ENCODE assay signal across 1 cellular context in genomic region chr9:124511891-124512805, GRCh38.
TF ChIP-seq lines count a peak whose summit lies in the region.

No MANE protein-coding gene starts in this region.

TF ChIP-seq in HepG2, 621 proteins besides CTCF, POLR2A, EP300 and RAD21 (continued from another document and continues in another):
- TF ChIP-seq ZNF597 (CRISPR knock-in tag; IDR thresholded peaks at IDR 0.05) (no peak), ZNF44 (CRISPR knock-in tag; IDR thresholded peaks at IDR 0.05) (no peak), KLF15 (CRISPR knock-in tag; IDR thresholded peaks at IDR 0.05; ENCODE audit: borderline replicate concordance) (no peak), CBX1 (IDR thresholded peaks at IDR 0.05; ENCODE audit: low read depth) (no peak), MIER3 (CRISPR knock-in tag; IDR thresholded peaks at IDR 0.05; ENCODE audit: borderline replicate concordance) (no peak), SRY (CRISPR knock-in tag; IDR thresholded peaks at IDR 0.05) (peak; percentile 41; the same call in 1 of the 2 replicates), SRF (IDR thresholded peaks at IDR 0.05; ENCODE audit: low read depth, low read length) (no peak), HMGXB3 (CRISPR knock-in tag; IDR thresholded peaks at IDR 0.05; ENCODE audit: borderline replicate concordance) (no peak), ZNF557 (CRISPR knock-in tag; IDR thresholded peaks at IDR 0.05) (0 out of 2 replicates have a peak, but pooled peaks have one; percentile 50), DDIT3 (CRISPR knock-in tag; IDR thresholded peaks at IDR 0.05) (no peak), NKX3-1 (CRISPR knock-in tag; IDR thresholded peaks at IDR 0.05) (0 out of 2 replicates have a peak, but pooled peaks have one; percentile 41), ETV5 (CRISPR knock-in tag; IDR thresholded peaks at IDR 0.05; ENCODE audit: borderline replicate concordance) (peak; percentile 81; the same call in 1 of the 2 replicates), TBL1XR1 (IDR thresholded peaks at IDR 0.05; ENCODE audit: borderline replicate concordance, low read length, partially characterized antibody) (no peak), TOE1 (CRISPR knock-in tag; IDR thresholded peaks at IDR 0.05) (no peak), ZNF33A (CRISPR knock-in tag; IDR thresholded peaks at IDR 0.05; ENCODE audit: borderline replicate concordance) (no peak), HMGXB4 (CRISPR knock-in tag; IDR thresholded peaks at IDR 0.05; ENCODE audit: borderline replicate concordance in 1 of 2, low read depth in 1 of 2) (0 out of 4 replicates have a peak, but pooled peaks of 1 of the 2 experiments have one; percentile 33), FOXP1 (IDR thresholded peaks at IDR 0.05) (no peak), FOXP1 (CRISPR knock-in tag; IDR thresholded peaks at IDR 0.05) (peak; percentile 35; the same call in 1 of the 2 replicates), KMT2B (CRISPR knock-in tag; IDR thresholded peaks at IDR 0.05) (no peak), CHD4 (IDR thresholded peaks at IDR 0.05; ENCODE audit: borderline replicate concordance, low read length) (peak; percentile 64; the same call in 1 of the 2 replicates), ZNF703 (CRISPR knock-in tag; IDR thresholded peaks at IDR 0.05; ENCODE audit: borderline replicate concordance) (peak; percentile 66; the same call in 1 of the 2 replicates), ZNF839 (CRISPR knock-in tag; IDR thresholded peaks at IDR 0.05; ENCODE audit: borderline replicate concordance) (no peak), FOXC1 (CRISPR knock-in tag; IDR thresholded peaks at IDR 0.05; ENCODE audit: borderline replicate concordance) (no peak; the same call in 1 of the 2 replicates), ZBTB14 (CRISPR knock-in tag; IDR thresholded peaks at IDR 0.05) (no peak), ZFP62 (CRISPR knock-in tag; IDR thresholded peaks at IDR 0.05) (no peak), ARID5B (CRISPR knock-in tag; IDR thresholded peaks at IDR 0.05) (peak; percentile 87), ZNF883 (CRISPR knock-in tag; IDR thresholded peaks at IDR 0.05; ENCODE audit: not compliant biosample characterization) (no peak), ZFYVE20 (CRISPR knock-in tag; IDR thresholded peaks at IDR 0.05; ENCODE audit: borderline replicate concordance, low read depth) (no peak), ZNF501 (CRISPR knock-in tag; IDR thresholded peaks at IDR 0.05) (0 out of 2 replicates have a peak, but pooled peaks have one; percentile 12), THAP7 (CRISPR knock-in tag; IDR thresholded peaks at IDR 0.05) (0 out of 2 replicates have a peak, but pooled peaks have one; percentile 45), ZNF512 (CRISPR knock-in tag; IDR thresholded peaks at IDR 0.05) (peak; percentile 67; the same call in 1 of the 2 replicates), HIVEP1 (CRISPR knock-in tag; IDR thresholded peaks at IDR 0.05) (no peak; the same call in 1 of the 2 replicates), ZNF558 (CRISPR knock-in tag; IDR thresholded peaks at IDR 0.05; ENCODE audit: borderline replicate concordance) (no peak; the same call in 1 of the 2 replicates), ARNT (IDR thresholded peaks at IDR 0.05) (no peak), HMG20A (CRISPR knock-in tag; IDR thresholded peaks at IDR 0.05; ENCODE audit: borderline replicate concordance) (peak; percentile 49; the same call in 1 of the 2 replicates), ZNF772 (CRISPR knock-in tag; IDR thresholded peaks at IDR 0.05) (0 out of 2 replicates have a peak, but pooled peaks have one; percentile 33), ZSCAN12 (CRISPR knock-in tag; IDR thresholded peaks at IDR 0.05) (no peak)
- TF ChIP-seq, protein P1, sequence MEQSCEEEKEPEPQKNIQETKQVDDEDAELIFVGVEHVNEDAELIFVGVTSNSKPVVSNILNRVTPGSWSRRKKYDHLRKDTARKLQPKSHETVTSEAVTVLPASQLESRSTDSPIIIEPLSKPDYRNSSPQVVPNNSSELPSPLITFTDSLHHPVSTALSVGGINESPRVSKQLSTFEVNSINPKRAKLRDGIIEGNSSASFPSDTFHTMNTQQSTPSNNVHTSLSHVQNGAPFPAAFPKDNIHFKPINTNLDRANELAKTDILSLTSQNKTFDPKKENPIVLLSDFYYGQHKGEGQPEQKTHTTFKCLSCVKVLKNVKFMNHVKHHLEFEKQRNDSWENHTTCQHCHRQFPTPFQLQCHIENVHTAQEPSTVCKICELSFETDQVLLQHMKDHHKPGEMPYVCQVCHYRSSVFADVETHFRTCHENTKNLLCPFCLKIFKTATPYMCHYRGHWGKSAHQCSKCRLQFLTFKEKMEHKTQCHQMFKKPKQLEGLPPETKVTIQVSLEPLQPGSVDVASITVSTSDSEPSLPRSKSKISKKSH (CRISPR knock-in tag; IDR thresholded peaks at IDR 0.05; ENCODE audit: borderline replicate concordance), result peak; percentile 74; the same call in 1 of the 2 replicates
- TF ChIP-seq, protein P2, sequence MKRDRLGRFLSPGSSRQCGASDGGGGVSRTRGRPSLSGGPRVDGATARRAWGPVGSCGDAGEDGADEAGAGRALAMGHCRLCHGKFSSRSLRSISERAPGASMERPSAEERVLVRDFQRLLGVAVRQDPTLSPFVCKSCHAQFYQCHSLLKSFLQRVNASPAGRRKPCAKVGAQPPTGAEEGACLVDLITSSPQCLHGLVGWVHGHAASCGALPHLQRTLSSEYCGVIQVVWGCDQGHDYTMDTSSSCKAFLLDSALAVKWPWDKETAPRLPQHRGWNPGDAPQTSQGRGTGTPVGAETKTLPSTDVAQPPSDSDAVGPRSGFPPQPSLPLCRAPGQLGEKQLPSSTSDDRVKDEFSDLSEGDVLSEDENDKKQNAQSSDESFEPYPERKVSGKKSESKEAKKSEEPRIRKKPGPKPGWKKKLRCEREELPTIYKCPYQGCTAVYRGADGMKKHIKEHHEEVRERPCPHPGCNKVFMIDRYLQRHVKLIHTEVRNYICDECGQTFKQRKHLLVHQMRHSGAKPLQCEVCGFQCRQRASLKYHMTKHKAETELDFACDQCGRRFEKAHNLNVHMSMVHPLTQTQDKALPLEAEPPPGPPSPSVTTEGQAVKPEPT (CRISPR knock-in tag; IDR thresholded peaks at IDR 0.05; ENCODE audit: low read depth), result no peak
- TF ChIP-seq, protein P3, sequence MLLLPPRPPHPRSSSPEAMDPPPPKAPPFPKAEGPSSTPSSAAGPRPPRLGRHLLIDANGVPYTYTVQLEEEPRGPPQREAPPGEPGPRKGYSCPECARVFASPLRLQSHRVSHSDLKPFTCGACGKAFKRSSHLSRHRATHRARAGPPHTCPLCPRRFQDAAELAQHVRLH (CRISPR knock-in tag; IDR thresholded peaks at IDR 0.05; ENCODE audit: borderline replicate concordance, low read depth), result peak; percentile 59; the same call in 1 of the 2 replicates
